8 cellular contexts compared by ENCODE assay signal in genomic region chr3:28241221-28242160, GRCh38. TPM values are rescaled to one million over a fixed set of nuclear protein-coding genes. Genes with fewer than 3 reads are reported as not detected.
DNase-seq lines count a peak whose midpoint lies in the region; ATAC-seq and TF ChIP-seq lines count a peak whose summit lies in the region.

Gene CMC1 (plus strand): TSS chr3:28241619. CDS start chr3:28241794, 175 bp downstream.

- no peaks in the 10 kb centered on the region for H3K9me3 ChIP-seq in RWPE2 (ENCODE audit: severe bottlenecking)

- DNase-seq in EH (ENCODE audit: low read depth) (peak; percentile 97), H4 (ENCODE audit: low spot score) (peak; percentile 91), LoVo (ENCODE audit: low spot score) (peak; percentile 99), RWPE2 (ENCODE audit: low spot score) (peak; percentile 96), fibroblast of mammary gland (ENCODE audit: low read depth) (peak; percentile 95), natural killer cell (peak; percentile 77)
- DNase-seq in activated T-helper 2 cell treated with anti-CD3 and anti-CD28 coated beads, Interferon-gamma antibody, Interleukin-2, Interleukin-4, amounts not matched to agents 10 μg/mL and 5 μg/mL and 100 μg/mL, durations not matched to agents 14 hours and 24 hours and 36 hours (ENCODE audit: low spot score), result peak; percentile 86
- peak; percentile 91 for DNase-seq in stimulated activated naive CD4-positive, alpha-beta T cell treated with Interleukin-2 at 50 U/mL for 16 hours (lab: John Stamatoyannopoulos, UW)

- TF ChIP-seq CTCF in RWPE2 (IDR thresholded peaks at IDR 0.05; ENCODE audit: poor library complexity, severe bottlenecking) (no peak), fibroblast of mammary gland (conservative IDR thresholded peaks at IDR 0.05; ENCODE audit: control insufficient read depth, insufficient read depth, low read depth, low read length) (no peak), natural killer cell (IDR thresholded peaks at IDR 0.05) (no peak)

- peaks cover 21% of the 10 kb centered on the region for H3K36me3 Mint-ChIP-seq in activated T-helper 2 cell treated with anti-CD3 and anti-CD28 coated beads, Interferon-gamma antibody, Interleukin-2, Interleukin-4, amounts not matched to agents 10 μg/mL and 5 μg/mL and 100 μg/mL, durations not matched to agents 14 hours and 24 hours and 36 hours (ENCODE audit: low read depth)
- H3K36me3 Mint-ChIP-seq in natural killer cell, result no peaks in the 10 kb centered on the region

- H3K4me1 ChIP-seq in RWPE2 (ENCODE audit: insufficient read depth, poor library complexity, severe bottlenecking), result no peaks in the 10 kb centered on the region

- H3K4me3 Mint-ChIP-seq in activated T-helper 2 cell treated with anti-CD3 and anti-CD28 coated beads, Interferon-gamma antibody, Interleukin-2, Interleukin-4, amounts not matched to agents 10 μg/mL and 5 μg/mL and 100 μg/mL, durations not matched to agents 14 hours and 24 hours and 36 hours (ENCODE audit: low read depth), result peak within 1 kb of the TSS; percentile 89
- peak within 1 kb of the TSS; percentile 96 for H3K4me3 Mint-ChIP-seq in natural killer cell

- H3K4me1 Mint-ChIP-seq in activated T-helper 2 cell treated with anti-CD3 and anti-CD28 coated beads, Interferon-gamma antibody, Interleukin-2, Interleukin-4, amounts not matched to agents 10 μg/mL and 5 μg/mL and 100 μg/mL, durations not matched to agents 14 hours and 24 hours and 36 hours (ENCODE audit: low read depth), result peaks cover 38% of the 10 kb centered on the region
- peaks cover 41 to 46% of the 10 kb centered on the region in 2 donors for H3K4me1 Mint-ChIP-seq in natural killer cell

- peak within 1 kb of the TSS; percentile 39 for H3K27ac ChIP-seq in RWPE2 (ENCODE audit: poor library complexity, severe bottlenecking)

- H3K4me3 ChIP-seq in RWPE2 (ENCODE audit: severe bottlenecking) (peak within 1 kb of the TSS; percentile 61), fibroblast of mammary gland (ENCODE audit: control insufficient read depth, low read depth, low read length) (peak within 1 kb of the TSS; percentile 79)

- peak within 1 kb of the TSS; percentile 93 for H3K27ac Mint-ChIP-seq in activated T-helper 2 cell treated with anti-CD3 and anti-CD28 coated beads, Interferon-gamma antibody, Interleukin-2, Interleukin-4, amounts not matched to agents 10 μg/mL and 5 μg/mL and 100 μg/mL, durations not matched to agents 14 hours and 24 hours and 36 hours
- peak within 1 kb of the TSS; percentile 7 to 88 for H3K27ac Mint-ChIP-seq in natural killer cell

- intact Hi-C loops in activated T-helper 2 cell treated with anti-CD3 and anti-CD28 coated beads, Interferon-gamma antibody, Interleukin-2, Interleukin-4, amounts not matched to agents 10 μg/mL and 5 μg/mL and 100 μg/mL, durations not matched to agents 14 hours and 24 hours and 36 hours (cut with micrococcal nuclease), result loop anchor here (1.0 to 10.0 kb wide), 7 partner anchors 85 to 649 kb away; partner anchors contain the start of gene EOMES
- intact Hi-C loops in natural killer cell (cut with micrococcal nuclease), result loop anchor here (2.0 to 5.0 kb wide), 3 partner anchors 107 to 521 kb away; partner anchors contain the start of genes AZI2 and ZCWPW2

- no peaks in the 10 kb centered on the region for H3K36me3 ChIP-seq in RWPE2 (ENCODE audit: low read depth)

- peaks cover 4% of the 10 kb centered on the region for H3K9me3 Mint-ChIP-seq in activated T-helper 2 cell treated with anti-CD3 and anti-CD28 coated beads, Interferon-gamma antibody, Interleukin-2, Interleukin-4, amounts not matched to agents 10 μg/mL and 5 μg/mL and 100 μg/mL, durations not matched to agents 14 hours and 24 hours and 36 hours
- no peaks in the 10 kb centered on the region for H3K9me3 Mint-ChIP-seq in natural killer cell

- no peaks in the 10 kb centered on the region for H3K27me3 Mint-ChIP-seq in activated T-helper 2 cell treated with anti-CD3 and anti-CD28 coated beads, Interferon-gamma antibody, Interleukin-2, Interleukin-4, amounts not matched to agents 10 μg/mL and 5 μg/mL and 100 μg/mL, durations not matched to agents 14 hours and 24 hours and 36 hours (ENCODE audit: low read depth)
- H3K27me3 Mint-ChIP-seq in natural killer cell (ENCODE audit: low read depth in 2 of 2), result peaks cover 2 to 8% of the 10 kb centered on the region in 2 donors

- H3K27me3 ChIP-seq in RWPE2 (ENCODE audit: insufficient read depth, poor library complexity, severe bottlenecking), result no peaks in the 10 kb centered on the region

- ATAC-seq in RWPE2 (ENCODE audit: low read depth) (peak; percentile 99), natural killer cell (peak; percentile 80 to 91 (median 87))

RNA-seq across cellular contexts. Expression of gene CMC1, which starts in this region (rescaled TPM):
- total RNA-seq in H4 (2014; rRNA removed; shearing (Covaris generic)), result 11.7 and 13.7 TPM in 2 replicates
- total RNA-seq in activated T-helper 2 cell treated with anti-CD3 and anti-CD28 coated beads, Interferon-gamma antibody, Interleukin-2, Interleukin-4, amounts not matched to agents 10 μg/mL and 5 μg/mL and 100 μg/mL, durations not matched to agents 14 hours and 24 hours and 36 hours, result 20.6 and 23.5 TPM in 2 replicates
- 100 to 1,000 TPM; 122 to 157 (median 136) TPM for total RNA-seq in natural killer cell

Comparison
In these comparisons a context has a peak if more than half of its experiments do, and no peak if none do; other contexts are left out.
1. Peak in every context shown above with its lines: DNase-seq, ATAC-seq, H3K4me3 ChIP-seq and H3K27ac ChIP-seq.